Comparison of ENCODE assay signal across 33 cellular contexts in genomic region chr2:15832849-15833680, GRCh38.
"Had no signal": no experiment of that assay in that cellular context is flagged by ENCODE, and none has a peak within 500 bp of the region (broad histone marks: within the 10 kb centered on the region; RNA-seq: fewer than 3 reads in every experiment).

No MANE protein-coding gene starts in this region.

- H3K4me1 Mint-ChIP-seq: activated CD4-positive, alpha-beta T cell treated with anti-CD3 and anti-CD28 coated beads for 36 hours; activated CD4-positive, alpha-beta T cell treated with anti-CD3 and anti-CD28 coated beads, Interleukin-2, amount 10 ng/mL, durations not matched to agents 24 days and 14 days; activated CD8-positive, alpha-beta memory T cell treated with anti-CD3 and anti-CD28 coated beads, Interleukin-2, amount 10 ng/mL, durations not matched to agents 7 days and 5 days; activated naive CD4-positive, alpha-beta T cell treated with anti-CD3 and anti-CD28 coated beads, Interleukin-2, amount 50 U/mL, for 24 hours; activated naive CD8-positive, alpha-beta T cell treated with anti-CD3 and anti-CD28 coated beads for 36 hours; activated naive CD8-positive, alpha-beta T cell treated with anti-CD3 and anti-CD28 coated beads, Interleukin-2, amount 50 U/mL, for 24 hours; brain; central memory CD8-positive, alpha-beta T cell had no signal

- H3K36me3 ChIP-seq: adrenal gland, breast epithelium, gastrocnemius medialis, heart right ventricle had no signal

- H3K27me3 Mint-ChIP-seq: activated CD4-positive, alpha-beta T cell treated with anti-CD3 and anti-CD28 coated beads for 36 hours; activated CD4-positive, alpha-beta T cell treated with anti-CD3 and anti-CD28 coated beads, Interleukin-2, amount 10 ng/mL, durations not matched to agents 24 days and 14 days; activated CD8-positive, alpha-beta memory T cell treated with anti-CD3 and anti-CD28 coated beads, Interleukin-2, amount 10 ng/mL, durations not matched to agents 7 days and 5 days; activated naive CD4-positive, alpha-beta T cell treated with anti-CD3 and anti-CD28 coated beads, Interleukin-2, amount 50 U/mL, for 24 hours; activated naive CD8-positive, alpha-beta T cell treated with anti-CD3 and anti-CD28 coated beads for 36 hours; activated naive CD8-positive, alpha-beta T cell treated with anti-CD3 and anti-CD28 coated beads, Interleukin-2, amount 50 U/mL, for 24 hours had no signal

- H3K79me2 ChIP-seq: hepatocyte had no signal

- H3K4me2 ChIP-seq: hepatocyte had no signal

- H3K9me3 Mint-ChIP-seq: activated CD4-positive, alpha-beta memory T cell treated with anti-CD3 and anti-CD28 coated beads for 36 hours; activated CD4-positive, alpha-beta T cell treated with anti-CD3 and anti-CD28 coated beads, Interleukin-2, amount 10 ng/mL, durations not matched to agents 24 days and 14 days; activated naive CD4-positive, alpha-beta T cell treated with anti-CD3 and anti-CD28 coated beads, Interleukin-2, amount 50 U/mL, for 24 hours; activated naive CD8-positive, alpha-beta T cell treated with anti-CD3 and anti-CD28 coated beads for 36 hours; activated naive CD8-positive, alpha-beta T cell treated with anti-CD3 and anti-CD28 coated beads, Interleukin-2, amount 50 U/mL, for 24 hours; activated T-helper 1 cell treated with anti-CD3 and anti-CD28 coated beads, Interleukin-12 subunit alpha, Interleukin-12 subunit beta, Interleukin-2, Interleukin-4 antibody, amounts not matched to agents 30 ng/mL and 10 ng/mL and 1 ng/mL, durations not matched to agents 14 hours and 24 hours and 36 hours; activated T-helper 2 cell treated with anti-CD3 and anti-CD28 coated beads, Interferon-gamma antibody, Interleukin-2, Interleukin-4, amounts not matched to agents 10 μg/mL and 5 μg/mL and 100 μg/mL, durations not matched to agents 14 hours and 24 hours and 36 hours; central memory CD8-positive, alpha-beta T cell had no signal

- H3K36me3 Mint-ChIP-seq: activated CD4-positive, alpha-beta memory T cell treated with anti-CD3 and anti-CD28 coated beads for 36 hours; activated CD8-positive, alpha-beta memory T cell treated with anti-CD3 and anti-CD28 coated beads, Interleukin-2, amount 10 ng/mL, durations not matched to agents 7 days and 5 days; activated naive CD4-positive, alpha-beta T cell treated with anti-CD3 and anti-CD28 coated beads, Interleukin-2, amount 50 U/mL, for 24 hours; activated naive CD8-positive, alpha-beta T cell treated with anti-CD3 and anti-CD28 coated beads for 36 hours; brain had no signal

- H3K27ac ChIP-seq: adrenal gland, breast epithelium, gastrocnemius medialis, heart right ventricle, hepatocyte had no signal

- ATAC-seq: activated CD4-positive, alpha-beta T cell treated with anti-CD3 and anti-CD28 coated beads for 36 hours; activated CD8-positive, alpha-beta memory T cell treated with anti-CD3 and anti-CD28 coated beads, Interleukin-2, amount 10 ng/mL, durations not matched to agents 7 days and 5 days; activated CD8-positive, alpha-beta T cell treated with anti-CD3 and anti-CD28 coated beads, Interleukin-2, amount 10 ng/mL, durations not matched to agents 7 days and 5 days; activated naive CD8-positive, alpha-beta T cell treated with anti-CD3 and anti-CD28 coated beads, Interleukin-2, amount 50 U/mL, for 24 hours; effector memory CD8-positive, alpha-beta T cell; gastrocnemius medialis; heart right ventricle had no signal

- H3K9me3 ChIP-seq: adrenal gland, breast epithelium, gastrocnemius medialis, heart right ventricle had no signal

- H3K27ac Mint-ChIP-seq: activated CD4-positive, alpha-beta memory T cell treated with anti-CD3 and anti-CD28 coated beads for 36 hours; activated CD4-positive, alpha-beta T cell treated with anti-CD3 and anti-CD28 coated beads for 36 hours; activated CD4-positive, alpha-beta T cell treated with anti-CD3 and anti-CD28 coated beads, Interleukin-2, amount 10 ng/mL, durations not matched to agents 24 days and 14 days; activated CD8-positive, alpha-beta memory T cell treated with anti-CD3 and anti-CD28 coated beads, Interleukin-2, amount 10 ng/mL, durations not matched to agents 7 days and 5 days; activated CD8-positive, alpha-beta T cell treated with anti-CD3 and anti-CD28 coated beads, Interleukin-2, amount 10 ng/mL, durations not matched to agents 7 days and 5 days; activated naive CD4-positive, alpha-beta T cell treated with anti-CD3 and anti-CD28 coated beads, Interleukin-2, amount 50 U/mL, for 24 hours; activated naive CD8-positive, alpha-beta T cell treated with anti-CD3 and anti-CD28 coated beads for 36 hours; activated naive CD8-positive, alpha-beta T cell treated with anti-CD3 and anti-CD28 coated beads, Interleukin-2, amount 50 U/mL, for 24 hours; activated T-helper 1 cell treated with anti-CD3 and anti-CD28 coated beads, Interleukin-12 subunit alpha, Interleukin-12 subunit beta, Interleukin-2, Interleukin-4 antibody, amounts not matched to agents 30 ng/mL and 10 ng/mL and 1 ng/mL, durations not matched to agents 14 hours and 24 hours and 36 hours; activated T-helper 2 cell treated with anti-CD3 and anti-CD28 coated beads, Interferon-gamma antibody, Interleukin-2, Interleukin-4, amounts not matched to agents 10 μg/mL and 5 μg/mL and 100 μg/mL, durations not matched to agents 14 hours and 24 hours and 36 hours; effector memory CD8-positive, alpha-beta T cell had no signal

- H3K4me1 ChIP-seq: adrenal gland, breast epithelium, gastrocnemius medialis, heart right ventricle had no signal

- H2AFZ ChIP-seq: hepatocyte had no signal

- H3K4me3 ChIP-seq: adrenal gland, breast epithelium, gastrocnemius medialis, heart right ventricle, hepatocyte had no signal

- H3K27me3 ChIP-seq: adrenal gland, breast epithelium, gastrocnemius medialis, heart right ventricle, hepatocyte had no signal

- DNase-seq: activated CD4-positive, alpha-beta memory T cell treated with anti-CD3 and anti-CD28 coated beads for 36 hours; activated CD4-positive, alpha-beta T cell treated with anti-CD3 and anti-CD28 coated beads for 36 hours; activated CD4-positive, alpha-beta T cell treated with anti-CD3 and anti-CD28 coated beads, Interleukin-2, amount 10 ng/mL, durations not matched to agents 24 days and 14 days; activated CD4-positive, CD25-positive, alpha-beta regulatory T cell; activated CD4-positive, CD25-positive, alpha-beta regulatory T cell treated with anti-CD3 and anti-CD28 coated beads, Interleukin-2, amount 50 U/mL, for 72 hours; activated CD8-positive, alpha-beta memory T cell treated with anti-CD3 and anti-CD28 coated beads, Interleukin-2, amount 10 ng/mL, durations not matched to agents 7 days and 5 days; activated CD8-positive, alpha-beta memory T cell treated with anti-CD3 and anti-CD28 coated beads, Interleukin-2, amount 50 U/mL, for 4 hours; activated CD8-positive, alpha-beta T cell treated with anti-CD3 and anti-CD28 coated beads, Interleukin-2, amount 10 ng/mL, durations not matched to agents 7 days and 5 days; activated gamma-delta T cell treated with Interleukin-2 at 50 U/mL for 16 hours; activated naive CD4-positive, alpha-beta T cell treated with Interleukin-2 at 50 U/mL for 16 hours; activated naive CD8-positive, alpha-beta T cell treated with anti-CD3 and anti-CD28 coated beads for 36 hours; activated naive CD8-positive, alpha-beta T cell treated with anti-CD3 and anti-CD28 coated beads, Interleukin-2, amount 50 U/mL, for 24 hours; activated T-cell treated with anti-CD3 and anti-CD28 coated beads, Interleukin-2, amount 50 U/mL, for 1 hour; activated T-cell treated with anti-CD3 and anti-CD28 coated beads, Interleukin-2, amount 50 U/mL, for 48 hours; adrenal gland; amygdala; aorta; cortex of kidney; dermis blood vessel endothelial cell; effector CD4-positive, alpha-beta T cell; effector memory CD8-positive, alpha-beta T cell; erythroblast; foreskin fibroblast; gastrocnemius medialis; heart right ventricle; T-helper 2 cell had no signal

- H3K4me3 Mint-ChIP-seq: activated CD4-positive, alpha-beta memory T cell treated with anti-CD3 and anti-CD28 coated beads for 36 hours; activated CD4-positive, alpha-beta T cell treated with anti-CD3 and anti-CD28 coated beads for 36 hours; activated CD4-positive, alpha-beta T cell treated with anti-CD3 and anti-CD28 coated beads, Interleukin-2, amount 10 ng/mL, durations not matched to agents 24 days and 14 days; activated CD8-positive, alpha-beta memory T cell treated with anti-CD3 and anti-CD28 coated beads, Interleukin-2, amount 10 ng/mL, durations not matched to agents 7 days and 5 days; activated CD8-positive, alpha-beta T cell treated with anti-CD3 and anti-CD28 coated beads, Interleukin-2, amount 10 ng/mL, durations not matched to agents 7 days and 5 days; activated naive CD4-positive, alpha-beta T cell treated with anti-CD3 and anti-CD28 coated beads, Interleukin-2, amount 50 U/mL, for 24 hours; activated naive CD8-positive, alpha-beta T cell treated with anti-CD3 and anti-CD28 coated beads for 36 hours; activated naive CD8-positive, alpha-beta T cell treated with anti-CD3 and anti-CD28 coated beads, Interleukin-2, amount 50 U/mL, for 24 hours; activated T-helper 1 cell treated with anti-CD3 and anti-CD28 coated beads, Interleukin-12 subunit alpha, Interleukin-12 subunit beta, Interleukin-2, Interleukin-4 antibody, amounts not matched to agents 30 ng/mL and 10 ng/mL and 1 ng/mL, durations not matched to agents 14 hours and 24 hours and 36 hours; brain; central memory CD8-positive, alpha-beta T cell; effector memory CD8-positive, alpha-beta T cell had no signal
